ENCODE assay signal across 16 cellular contexts in the genomic region with DNA sequence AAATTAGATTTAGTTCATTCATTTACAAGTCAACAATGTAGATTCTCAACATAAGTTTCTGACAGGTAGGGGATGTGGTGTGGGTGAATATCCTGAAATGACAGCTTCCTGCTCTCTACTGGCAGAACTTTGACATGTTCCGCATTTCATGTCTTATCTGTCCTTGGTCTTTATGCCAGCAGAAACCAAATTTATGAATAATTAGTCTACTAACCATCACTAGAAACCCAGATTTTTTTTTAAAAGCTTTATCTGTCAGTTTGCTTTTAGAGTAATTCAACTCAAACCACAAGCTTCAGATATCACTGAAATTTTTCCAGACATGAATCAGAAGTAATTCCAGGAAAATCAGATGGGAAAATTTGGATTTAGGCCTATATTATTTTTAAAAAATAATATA. TPM values are rescaled to one million over a fixed set of nuclear protein-coding genes. Genes with fewer than 3 reads are reported as not detected.
DNase-seq lines count a peak whose midpoint lies in the region; ATAC-seq and TF ChIP-seq lines count a peak whose summit lies in the region.
"Had no signal": no experiment of that assay in that cellular context is flagged by ENCODE, and none has a peak within 500 bp of the region (broad histone marks: within the 10 kb centered on the region; RNA-seq: fewer than 3 reads in every experiment).

No MANE protein-coding gene starts in this region.

- H3K4me1 Mint-ChIP-seq in activated CD8-positive, alpha-beta memory T cell treated with anti-CD3 and anti-CD28 coated beads, Interleukin-2, amount 10 ng/mL, durations not matched to agents 7 days and 5 days, result peaks cover 30% of the 10 kb centered on the region
- H3K4me1 Mint-ChIP-seq in stimulated activated effector memory CD8-positive, alpha-beta T cell treated with anti-CD3 and anti-CD28 coated beads, Interleukin-12 subunit alpha, Interleukin-12 subunit beta, amount 100 ng/mL, for 72 hours, result peaks cover 11% of the 10 kb centered on the region

- H3K36me3 ChIP-seq in HAP-1 (replicated peaks), result peaks cover 35% of the 10 kb centered on the region

- H3K27me3 Mint-ChIP-seq in activated CD8-positive, alpha-beta memory T cell treated with anti-CD3 and anti-CD28 coated beads, Interleukin-2, amount 10 ng/mL, durations not matched to agents 7 days and 5 days, result no peaks in the 10 kb centered on the region
- H3K27me3 Mint-ChIP-seq: progenitor cell of endocrine pancreas had no signal

- in situ Hi-C loops in HAP-1 (cut with MboI; ENCODE audit: low sequenced_read_pairs), result loop anchor here (25.0 kb wide), 1 partner anchor 804 kb away; no protein-coding TSS in a partner anchor

- no peaks in the 10 kb centered on the region for H3K9me3 Mint-ChIP-seq in activated CD8-positive, alpha-beta memory T cell treated with anti-CD3 and anti-CD28 coated beads, Interleukin-2, amount 10 ng/mL, durations not matched to agents 7 days and 5 days (ENCODE audit: low read depth)
- H3K9me3 Mint-ChIP-seq in stimulated activated effector memory CD8-positive, alpha-beta T cell treated with anti-CD3 and anti-CD28 coated beads, Interleukin-12 subunit alpha, Interleukin-12 subunit beta, amount 100 ng/mL, for 72 hours, result no peaks in the 10 kb centered on the region

- no peak overlapping the region for H3K4me3 Mint-ChIP-seq in activated CD8-positive, alpha-beta memory T cell treated with anti-CD3 and anti-CD28 coated beads, Interleukin-2, amount 10 ng/mL, durations not matched to agents 7 days and 5 days
- H3K4me3 Mint-ChIP-seq in stimulated activated effector memory CD8-positive, alpha-beta T cell treated with anti-CD3 and anti-CD28 coated beads, Interleukin-12 subunit alpha, Interleukin-12 subunit beta, amount 100 ng/mL, for 72 hours, result no peak overlapping the region

- H3K27ac Mint-ChIP-seq in activated CD8-positive, alpha-beta memory T cell treated with anti-CD3 and anti-CD28 coated beads, Interleukin-2, amount 10 ng/mL, durations not matched to agents 7 days and 5 days, result peak overlapping the region; percentile 37
- no peak overlapping the region for H3K27ac Mint-ChIP-seq in stimulated activated effector memory CD8-positive, alpha-beta T cell treated with anti-CD3 and anti-CD28 coated beads, Interleukin-12 subunit alpha, Interleukin-12 subunit beta, amount 100 ng/mL, for 72 hours
- H3K27ac Mint-ChIP-seq: progenitor cell of endocrine pancreas had no signal

- ATAC-seq in activated CD8-positive, alpha-beta memory T cell treated with anti-CD3 and anti-CD28 coated beads, Interleukin-2, amount 10 ng/mL, durations not matched to agents 7 days and 5 days, result peak; percentile 75
- ATAC-seq in HG03103 (IDR thresholded peaks at IDR 0.05; ENCODE audit: low read depth, unreplicated experiment) (peak; percentile 57), SK-N-SH treated with all-trans-retinoic acid at 6 μM for 48 hours (peak; percentile 50), HG03469 (IDR thresholded peaks at IDR 0.05; ENCODE audit: unreplicated experiment) (no peak)
- ATAC-seq in stimulated activated effector memory CD8-positive, alpha-beta T cell treated with anti-CD3 and anti-CD28 coated beads, Interleukin-12 subunit alpha, Interleukin-12 subunit beta, amount 100 ng/mL, for 72 hours, result peak; percentile 72

- H3K4me3 ChIP-seq in HAP-1, result no peak overlapping the region
- H3K4me3 ChIP-seq: suprapubic skin had no signal

- peaks cover 40% of the 10 kb centered on the region for H3K36me3 Mint-ChIP-seq in activated CD8-positive, alpha-beta memory T cell treated with anti-CD3 and anti-CD28 coated beads, Interleukin-2, amount 10 ng/mL, durations not matched to agents 7 days and 5 days
- peaks cover 40% of the 10 kb centered on the region for H3K36me3 Mint-ChIP-seq in stimulated activated effector memory CD8-positive, alpha-beta T cell treated with anti-CD3 and anti-CD28 coated beads, Interleukin-12 subunit alpha, Interleukin-12 subunit beta, amount 100 ng/mL, for 72 hours

- H3K27me3 ChIP-seq in HAP-1 (ENCODE audit: low read depth), result no peaks in the 10 kb centered on the region
- H3K27me3 ChIP-seq: suprapubic skin had no signal

- H3K9me3 ChIP-seq in HAP-1, result no peaks in the 10 kb centered on the region
- H3K9me3 ChIP-seq: suprapubic skin had no signal

- no peaks in the 10 kb centered on the region for H3K4me1 ChIP-seq in HAP-1
- H3K4me1 ChIP-seq: suprapubic skin had no signal

- CTCF ChIA-PET in activated CD8-positive, alpha-beta memory T cell treated with anti-CD3 and anti-CD28 coated beads, Interleukin-2, amount 10 ng/mL, durations not matched to agents 7 days and 5 days (lab: Charles Lee), result interaction anchor here (0.9 to 10.3 kb wide), 9 partner anchors 12 to 215 kb away, joined by 3 to 105 read pairs (median 6); a partner anchor contains a TSS

- DNase-seq in activated CD8-positive, alpha-beta memory T cell treated with anti-CD3 and anti-CD28 coated beads, Interleukin-2, amount 10 ng/mL, durations not matched to agents 7 days and 5 days, result peak; percentile 54
- DNase-seq in activated CD8-positive, alpha-beta memory T cell treated with anti-CD3 and anti-CD28 coated beads, Interleukin-2, amount 50 U/mL, for 4 hours, result no peak
- no peak for DNase-seq in stimulated activated effector memory CD8-positive, alpha-beta T cell treated with anti-CD3 and anti-CD28 coated beads, Interleukin-12 subunit alpha, Interleukin-12 subunit beta, amount 100 ng/mL, for 72 hours (ENCODE audit: low spot score in 2 of 2)
- DNase-seq in HAP-1 (ENCODE audit: low spot score in 2 of 2) (no peak), GOT3 (lab: John Stamatoyannopoulos, UW) (no peak)
- DNase-seq: ACHN; DMS153; mesenchymal stem cell; NCI-H1092; NCI-H774; stimulated activated CD4-positive, alpha-beta T cell treated with anti-CD3 and anti-CD28 coated beads, Interleukin-2, amount 100 ng/mL, for 48 hours had no signal

TF ChIP-seq in SK-N-SH treated with all-trans-retinoic acid at 6 μM for 48 hours, 23 proteins besides CTCF, POLR2A, EP300 and RAD21:
- TF ChIP-seq, protein P1, sequence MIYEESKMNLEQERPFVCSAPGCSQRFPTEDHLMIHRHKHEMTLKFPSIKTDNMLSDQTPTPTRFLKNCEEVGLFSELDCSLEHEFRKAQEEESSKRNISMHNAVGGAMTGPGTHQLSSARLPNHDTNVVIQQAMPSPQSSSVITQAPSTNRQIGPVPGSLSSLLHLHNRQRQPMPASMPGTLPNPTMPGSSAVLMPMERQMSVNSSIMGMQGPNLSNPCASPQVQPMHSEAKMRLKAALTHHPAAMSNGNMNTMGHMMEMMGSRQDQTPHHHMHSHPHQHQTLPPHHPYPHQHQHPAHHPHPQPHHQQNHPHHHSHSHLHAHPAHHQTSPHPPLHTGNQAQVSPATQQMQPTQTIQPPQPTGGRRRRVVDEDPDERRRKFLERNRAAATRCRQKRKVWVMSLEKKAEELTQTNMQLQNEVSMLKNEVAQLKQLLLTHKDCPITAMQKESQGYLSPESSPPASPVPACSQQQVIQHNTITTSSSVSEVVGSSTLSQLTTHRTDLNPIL (CRISPR knock-in tag; IDR thresholded peaks at IDR 0.05; ENCODE audit: low read depth), result no peak
- peak; percentile 83 for TF ChIP-seq ISL1 (CRISPR knock-in tag; IDR thresholded peaks at IDR 0.05)

RNA-seq across cellular contexts. Expression of a gene that starts 17.9 kb away (rescaled TPM):
- total RNA-seq in activated CD8-positive, alpha-beta memory T cell treated with anti-CD3 and anti-CD28 coated beads, Interleukin-2, amount 10 ng/mL, durations not matched to agents 7 days and 5 days, result 10 to 100 TPM; 20.6 to 21.9 TPM
